In genomic region chr13:77702364-77702763, GRCh38 we compare ENCODE assay signal across 23 cellular contexts. TPM values are rescaled to one million over a fixed set of nuclear protein-coding genes. Genes with fewer than 3 reads are reported as not detected.
"Had no signal": no experiment of that assay in that cellular context is flagged by ENCODE, and none has a peak within 500 bp of the region (broad histone marks: within the 10 kb centered on the region; RNA-seq: fewer than 3 reads in every experiment).

No MANE protein-coding gene starts in this region.

- H3K4me3 ChIP-seq: esophagus muscularis mucosa, gastrocnemius medialis, left ventricle myocardium inferior, lung, psoas muscle, right lobe of liver had no signal

- H3K9me3 Mint-ChIP-seq: dendritic cell treated with granulocyte-macrophage colony-stimulating factor and Interleukin-4, amounts not matched to agents 40 ng/mL and 50 ng/mL, for 4 days; effector memory CD8-positive, alpha-beta T cell; naive B cell; stimulated activated naive B cell treated with anti-CD40 and anti-IgM and Interleukin-4, amounts not matched to agents 10 μg/mL and 1 μg/mL and 100 μg/mL, for 72 hours had no signal

- FAIRE-seq: colon, keratinocyte, urothelium cell line had no signal

- H3K27ac Mint-ChIP-seq: dendritic cell treated with granulocyte-macrophage colony-stimulating factor and Interleukin-4, amounts not matched to agents 40 ng/mL and 50 ng/mL, for 4 days; effector memory CD8-positive, alpha-beta T cell; naive B cell; nephron; stimulated activated naive B cell treated with anti-CD40 and anti-IgM and Interleukin-4, amounts not matched to agents 10 μg/mL and 1 μg/mL and 100 μg/mL, for 72 hours; stimulated activated naive CD8-positive, alpha-beta T cell treated with anti-CD3 and anti-CD28 coated beads, Interleukin-15, amount 100 ng/mL, for 72 hours had no signal

- H3K27ac ChIP-seq: epithelial cell of prostate, esophagus muscularis mucosa, gastrocnemius medialis, left ventricle myocardium inferior, psoas muscle, right lobe of liver had no signal

- H3K36me3 ChIP-seq: esophagus muscularis mucosa, gastrocnemius medialis, right lobe of liver had no signal

- H3K4me3 Mint-ChIP-seq: dendritic cell treated with granulocyte-macrophage colony-stimulating factor and Interleukin-4, amounts not matched to agents 40 ng/mL and 50 ng/mL, for 4 days; effector memory CD8-positive, alpha-beta T cell; nephron; stimulated activated naive B cell treated with anti-CD40 and anti-IgM and Interleukin-4, amounts not matched to agents 10 μg/mL and 1 μg/mL and 100 μg/mL, for 72 hours; stimulated activated naive CD8-positive, alpha-beta T cell treated with anti-CD3 and anti-CD28 coated beads, Interleukin-15, amount 100 ng/mL, for 72 hours had no signal

- H3K27me3 ChIP-seq: gastrocnemius medialis, right lobe of liver had no signal

- ATAC-seq: effector memory CD8-positive, alpha-beta T cell; gastrocnemius medialis; psoas muscle; right lobe of liver; stimulated activated naive B cell treated with anti-CD40 and anti-IgM and Interleukin-4, amounts not matched to agents 10 μg/mL and 1 μg/mL and 100 μg/mL, for 72 hours; stimulated activated naive CD8-positive, alpha-beta T cell treated with anti-CD3 and anti-CD28 coated beads, Interleukin-15, amount 100 ng/mL, for 72 hours had no signal

- H3K27me3 Mint-ChIP-seq: effector memory CD8-positive, alpha-beta T cell; naive B cell; stimulated activated naive B cell treated with anti-CD40 and anti-IgM and Interleukin-4, amounts not matched to agents 10 μg/mL and 1 μg/mL and 100 μg/mL, for 72 hours; stimulated activated naive CD8-positive, alpha-beta T cell treated with anti-CD3 and anti-CD28 coated beads, Interleukin-15, amount 100 ng/mL, for 72 hours had no signal

- DNase-seq: effector memory CD8-positive, alpha-beta T cell; gastrocnemius medialis; left ventricle myocardium inferior; mesenchymal stem cell; naive B cell; psoas muscle; retina; right lobe of liver; stimulated activated CD4-positive, alpha-beta T cell treated with anti-CD3 and anti-CD28 coated beads, Interleukin-15, amount 100 ng/mL, for 24 hours; stimulated activated CD4-positive, alpha-beta T cell treated with anti-CD3 and anti-CD28 coated beads, Interleukin-1b, Interleukin-23, amount 100 ng/mL, for 48 hours; stimulated activated CD4-positive, alpha-beta T cell treated with anti-CD3 and anti-CD28 coated beads, Interleukin-4, amount 100 ng/mL, for 24 hours; stimulated activated naive B cell treated with anti-CD40 and anti-IgM and Interleukin-4, amounts not matched to agents 10 μg/mL and 1 μg/mL and 100 μg/mL, for 72 hours; stimulated activated naive CD8-positive, alpha-beta T cell treated with anti-CD3 and anti-CD28 coated beads, Interleukin-15, amount 100 ng/mL, for 72 hours; trophoblast cell had no signal

- H3K9me3 ChIP-seq: esophagus muscularis mucosa, gastrocnemius medialis, left ventricle myocardium inferior, psoas muscle, right lobe of liver had no signal

RNA-seq across cellular contexts. Expression of gene SLAIN1, which starts 4.9 kb away (rescaled TPM):
- total RNA-seq: fibroblast of villous mesenchyme had no signal
- polyA plus RNA-seq: keratinocyte had no signal
